Comparison of ENCODE assay signal across 26 cellular contexts in genomic region chr9:108612510-108612909, GRCh38.
DNase-seq lines count a peak whose midpoint lies in the region; ATAC-seq, FAIRE-seq and TF ChIP-seq lines count a peak whose summit lies in the region.
"Had no signal": no experiment of that assay in that cellular context is flagged by ENCODE, and none has a peak within 500 bp of the region (broad histone marks: within the 10 kb centered on the region; RNA-seq: fewer than 3 reads in every experiment).

No MANE protein-coding gene starts in this region.

- DNase-seq in HuH-7 (ENCODE audit: low spot score) (peak; percentile 8), M059J (ENCODE audit: low read depth) (peak; percentile 36), K562 (ENCODE audit: extremely low read depth in 1 of 4, low spot score in 3 of 4) (no peak), renal cortical epithelial cell (ENCODE audit: low read depth) (peak; percentile 6)
- DNase-seq in activated CD8-positive, alpha-beta T cell treated with anti-CD3 and anti-CD28 coated beads for 36 hours, result no peak
- no peak for DNase-seq in stimulated activated naive CD8-positive, alpha-beta T cell treated with anti-CD3 and anti-CD28 coated beads, Interleukin-15, Interleukin-2, amounts not matched to agents 100 U/mL and 50 U/mL, for 24 hours
- no peak for DNase-seq in activated CD4-positive, alpha-beta T cell treated with anti-CD3 and anti-CD28 coated beads, Interleukin-2, amount 10 ng/mL, durations not matched to agents 24 days and 14 days
- DNase-seq: CD8-positive, alpha-beta T cell; GOT3; Karpas-422; NCI-H1105; NCI-H1436 treated with DMSO at 0.1 percent for 48 hours; NCI-H187 treated with DMSO at 0.1 percent for 48 hours; NCI-H524 treated with DMSO at 0.1 percent for 48 hours; NCI-H774; SIG-M5; SK-N-SH; SW 1271 had no signal

- FAIRE-seq in K562 (lab: Jason Lieb, UNC), result no peak
- FAIRE-seq: G401.6, HTR-8/SVneo, RCC 7860 had no signal

- no peaks in the 10 kb centered on the region for H3K79me2 ChIP-seq in K562 (ENCODE audit: control insufficient read depth, insufficient read depth, low read length)

- no peak for TF ChIP-seq POLR2A in K562 (conservative IDR thresholded peaks at IDR 0.05)

- no peaks in the 10 kb centered on the region for H3K36me3 ChIP-seq in K562 (ENCODE audit: control insufficient read depth, insufficient read depth, low read length)
- H3K36me3 ChIP-seq: HAP-1 had no signal

- POLR2A ChIA-PET in K562 (lab: Yijun Ruan, JAX), result no interaction called here
- POLR2A ChIA-PET in activated CD8-positive, alpha-beta T cell treated with anti-CD3 and anti-CD28 coated beads for 36 hours (lab: Charles Lee), result no interaction called here

- CTCF ChIA-PET in K562 (lab: Yijun Ruan, JAX; ENCODE audit: low intra/inter-chr PET ratio), result no interaction called here
- CTCF ChIA-PET in activated CD8-positive, alpha-beta T cell treated with anti-CD3 and anti-CD28 coated beads for 36 hours (lab: Charles Lee), result no interaction called here

- no peak overlapping the region for H3K9ac ChIP-seq in K562 (ENCODE audit: insufficient read depth in 1 of 2, low read depth in 2 of 2, low read length in 2 of 2)
- H3K9ac ChIP-seq: SK-N-SH had no signal

- no peaks in the 10 kb centered on the region for H3K9me3 Mint-ChIP-seq in activated CD8-positive, alpha-beta T cell treated with anti-CD3 and anti-CD28 coated beads for 36 hours
- H3K9me3 Mint-ChIP-seq in activated CD4-positive, alpha-beta T cell treated with anti-CD3 and anti-CD28 coated beads, Interleukin-2, amount 10 ng/mL, durations not matched to agents 24 days and 14 days, result no peaks in the 10 kb centered on the region
- H3K9me3 Mint-ChIP-seq: CD8-positive, alpha-beta T cell; IgD-negative memory B cell had no signal

- no peaks in the 10 kb centered on the region for H3K9me3 ChIP-seq in K562 (replicated peaks; ENCODE audit: control insufficient read depth, insufficient read depth, low read depth, low read length)
- H3K9me3 ChIP-seq: Caco-2, HAP-1, SK-N-SH had no signal

- ATAC-seq in K562, result no peak
- ATAC-seq in activated CD8-positive, alpha-beta T cell treated with anti-CD3 and anti-CD28 coated beads for 36 hours, result no peak
- ATAC-seq in stimulated activated naive CD8-positive, alpha-beta T cell treated with anti-CD3 and anti-CD28 coated beads, Interleukin-15, Interleukin-2, amounts not matched to agents 100 U/mL and 50 U/mL, for 24 hours, result no peak
- ATAC-seq: CD8-positive, alpha-beta T cell had no signal

- H3K36me3 Mint-ChIP-seq in activated CD8-positive, alpha-beta T cell treated with anti-CD3 and anti-CD28 coated beads for 36 hours (ENCODE audit: low read depth), result no peaks in the 10 kb centered on the region
- no peaks in the 10 kb centered on the region for H3K36me3 Mint-ChIP-seq in activated CD4-positive, alpha-beta T cell treated with anti-CD3 and anti-CD28 coated beads, Interleukin-2, amount 10 ng/mL, durations not matched to agents 24 days and 14 days (ENCODE audit: low read depth)
- H3K36me3 Mint-ChIP-seq: CD8-positive, alpha-beta T cell; IgD-negative memory B cell had no signal

- no peak for TF ChIP-seq CTCF in K562 (IDR thresholded peaks at IDR 0.05 in 2 of 3, conservative IDR thresholded peaks at IDR 0.05 in 1 of 3; ENCODE audit: insufficient read depth in 2 of 3, low read depth in 1 of 3, low read length in 3 of 3)
- no peak for TF ChIP-seq CTCF in activated CD8-positive, alpha-beta T cell treated with anti-CD3 and anti-CD28 coated beads for 36 hours (IDR thresholded peaks at IDR 0.05)

- H3K27me3 Mint-ChIP-seq in activated CD8-positive, alpha-beta T cell treated with anti-CD3 and anti-CD28 coated beads for 36 hours, result no peaks in the 10 kb centered on the region
- no peaks in the 10 kb centered on the region for H3K27me3 Mint-ChIP-seq in activated CD4-positive, alpha-beta T cell treated with anti-CD3 and anti-CD28 coated beads, Interleukin-2, amount 10 ng/mL, durations not matched to agents 24 days and 14 days
- H3K27me3 Mint-ChIP-seq: B cell, IgD-negative memory B cell had no signal

- H4K20me1 ChIP-seq in K562 (replicated peaks; ENCODE audit: control insufficient read depth, insufficient read depth, low read length), result no peaks in the 10 kb centered on the region

- no peak overlapping the region for H2AFZ ChIP-seq in K562 (ENCODE audit: low read depth, low read length)

- no peak for TF ChIP-seq EP300 in K562 (IDR thresholded peaks at IDR 0.05; ENCODE audit: low read length)

- H3K4me3 ChIP-seq in K562, result no peak overlapping the region
- H3K4me3 ChIP-seq: HAP-1 had no signal

- intact Hi-C loops in K562 (cut with micrococcal nuclease), result no loop called here
- intact Hi-C loops in activated CD8-positive, alpha-beta T cell treated with anti-CD3 and anti-CD28 coated beads for 36 hours (cut with micrococcal nuclease), result no loop called here
- intact Hi-C loops in activated CD4-positive, alpha-beta T cell treated with anti-CD3 and anti-CD28 coated beads, Interleukin-2, amount 10 ng/mL, durations not matched to agents 24 days and 14 days (cut with micrococcal nuclease), result no loop called here

- BruUV-seq in K562 (replicated peaks; lab: Mats Ljungman, UMichigan), result no TSS peak

- in situ Hi-C loops in K562 (cut with MboI), result no loop called here

- no peak overlapping the region for H3K27ac ChIP-seq in K562 (ENCODE audit: extremely low read depth, low read depth, low read length)
- H3K27ac ChIP-seq: C4-2B had no signal

- no peaks in the 10 kb centered on the region for H3K27me3 ChIP-seq in K562 (ENCODE audit: control insufficient read depth in 2 of 2, insufficient read depth in 2 of 2, low read length in 2 of 2)

- H3K4me2 ChIP-seq in K562 (ENCODE audit: insufficient read depth, low read length), result no peak overlapping the region
- H3K4me2 ChIP-seq: SK-N-SH had no signal

- no peak for TF ChIP-seq RAD21 in K562 (CRISPR knock-in tag; conservative IDR thresholded peaks at IDR 0.05 in 1 of 2, IDR thresholded peaks at IDR 0.05 in 1 of 2)

- H3K4me1 ChIP-seq in K562 (replicated peaks in 1 of 2; ENCODE audit: control insufficient read depth in 2 of 2, insufficient read depth in 2 of 2, low read length in 2 of 2), result no peaks in the 10 kb centered on the region
- H3K4me1 ChIP-seq: Caco-2, HAP-1 had no signal

- 5% methylated on average over 2 of the region's 2 CpGs for WGBS in K562 (ENCODE audit: insufficient coverage, low coverage, missing lambda C conversion rate)

- H3K4me1 Mint-ChIP-seq in activated CD8-positive, alpha-beta T cell treated with anti-CD3 and anti-CD28 coated beads for 36 hours (ENCODE audit: low read depth), result no peaks in the 10 kb centered on the region
- no peaks in the 10 kb centered on the region for H3K4me1 Mint-ChIP-seq in activated CD4-positive, alpha-beta T cell treated with anti-CD3 and anti-CD28 coated beads, Interleukin-2, amount 10 ng/mL, durations not matched to agents 24 days and 14 days
- H3K4me1 Mint-ChIP-seq: B cell, IgD-negative memory B cell had no signal

- no peak overlapping the region for H3K4me3 Mint-ChIP-seq in activated CD8-positive, alpha-beta T cell treated with anti-CD3 and anti-CD28 coated beads for 36 hours
- H3K4me3 Mint-ChIP-seq in activated CD4-positive, alpha-beta T cell treated with anti-CD3 and anti-CD28 coated beads, Interleukin-2, amount 10 ng/mL, durations not matched to agents 24 days and 14 days, result no peak overlapping the region
- H3K4me3 Mint-ChIP-seq: B cell; CD8-positive, alpha-beta T cell; IgD-negative memory B cell had no signal

- no peaks in the 10 kb centered on the region for H3K9me1 ChIP-seq in K562 (ENCODE audit: control insufficient read depth, insufficient read depth, low read length)

- no peak overlapping the region for H3K27ac Mint-ChIP-seq in activated CD8-positive, alpha-beta T cell treated with anti-CD3 and anti-CD28 coated beads for 36 hours
- H3K27ac Mint-ChIP-seq in activated CD4-positive, alpha-beta T cell treated with anti-CD3 and anti-CD28 coated beads, Interleukin-2, amount 10 ng/mL, durations not matched to agents 24 days and 14 days, result no peak overlapping the region
- H3K27ac Mint-ChIP-seq: B cell; CD8-positive, alpha-beta T cell; IgD-negative memory B cell had no signal

TF ChIP-seq in K562, 482 proteins besides CTCF, POLR2A, EP300 and RAD21 (continues in another document):
- TF ChIP-seq CLOCK (CRISPR knock-in tag; IDR thresholded peaks at IDR 0.05; ENCODE audit: borderline replicate concordance), result no peak

Comparison
In these comparisons a context has a peak if more than half of its experiments do, and no peak if none do; other contexts are left out.
1. DNase-seq: peak in HuH-7 (single experiment), M059J (single experiment) and renal cortical epithelial cell (single experiment); none in K562 (0 of 4), activated CD8-positive, alpha-beta T cell treated with anti-CD3 and anti-CD28 coated beads for 36 hours (single experiment), stimulated activated naive CD8-positive, alpha-beta T cell treated with anti-CD3 and anti-CD28 coated beads, Interleukin-15, Interleukin-2, amounts not matched to agents 100 U/mL and 50 U/mL, for 24 hours (single experiment) and activated CD4-positive, alpha-beta T cell treated with anti-CD3 and anti-CD28 coated beads, Interleukin-2, amount 10 ng/mL, durations not matched to agents 24 days and 14 days (single experiment).